8 cellular contexts compared by ENCODE assay signal in genomic region chr17:78839173-78839761, GRCh38. TPM values are rescaled to one million over a fixed set of nuclear protein-coding genes. Genes with fewer than 3 reads are reported as not detected.
DNase-seq lines count a peak whose midpoint lies in the region; ATAC-seq, FAIRE-seq and TF ChIP-seq lines count a peak whose summit lies in the region.

No MANE protein-coding gene starts in this region.

- no peak overlapping the region for H2AFZ ChIP-seq in osteoblast (ENCODE audit: low read length)

- H3K79me2 ChIP-seq in osteoblast (ENCODE audit: insufficient read depth, low read length), result peaks cover 58% of the 10 kb centered on the region

- no peak for ATAC-seq in HG03457 (IDR thresholded peaks at IDR 0.05; ENCODE audit: unreplicated experiment)

- TF ChIP-seq CTCF in GM13977 (IDR thresholded peaks at IDR 0.05; ENCODE audit: extremely low read depth, insufficient read depth, missing control alignments) (no peak), endothelial cell (IDR thresholded peaks at IDR 0.05; ENCODE audit: unreplicated experiment) (no peak), osteoblast (IDR thresholded peaks at IDR 0.05; ENCODE audit: extremely low read depth, low read depth, low read length) (no peak)

- peaks cover 37% of the 10 kb centered on the region for H3K36me3 Mint-ChIP-seq in endothelial cell (ENCODE audit: low read depth, unreplicated experiment)

- peaks cover 24% of the 10 kb centered on the region for H4K20me1 ChIP-seq in osteoblast (ENCODE audit: insufficient read depth, low read length)

- peaks cover 32% of the 10 kb centered on the region for H3K36me3 ChIP-seq in osteoblast (ENCODE audit: insufficient read depth, low read length)

- in situ Hi-C loops in GM13977 (cut with MboI; ENCODE audit: low pct_unique_long_range_greater_than_20kb, low sequenced_read_pairs, unreplicated experiment), result loop anchor here (25.0 kb wide), 1 partner anchor 327 kb away; no protein-coding TSS in a partner anchor

- peaks cover 18% of the 10 kb centered on the region for H3K4me1 Mint-ChIP-seq in endothelial cell (ENCODE audit: unreplicated experiment)

- H3K9me3 Mint-ChIP-seq in endothelial cell (ENCODE audit: unreplicated experiment), result no peaks in the 10 kb centered on the region

- no peaks in the 10 kb centered on the region for H3K9me3 ChIP-seq in osteoblast (ENCODE audit: low read depth, low read length)

- peaks cover 20% of the 10 kb centered on the region for H3K4me1 ChIP-seq in osteoblast (ENCODE audit: insufficient read depth, low read length)

- H3K4me2 ChIP-seq in osteoblast (ENCODE audit: insufficient read depth, low read length), result peak overlapping the region; percentile 93

- peaks cover 11% of the 10 kb centered on the region for H3K27me3 Mint-ChIP-seq in endothelial cell (ENCODE audit: unreplicated experiment)

- DNase-seq in GM13977 (ENCODE audit: low spot score), result peak; percentile 49
- DNase-seq in RCC 7860 (ENCODE audit: low spot score), result peak; percentile 64
- no peak for DNase-seq in endothelial cell (ENCODE audit: low spot score)
- DNase-seq in osteoblast (ENCODE audit: insufficient read length, low spot score, missing footprints), result peak; percentile 90
- DNase-seq in NCI-H446 (lab: John Stamatoyannopoulos, UW), result no peak
- no peak for DNase-seq in NCI-H1694 (lab: John Stamatoyannopoulos, UW)
- DNase-seq in NCI-H2196 (lab: John Stamatoyannopoulos, UW; ENCODE audit: unreplicated experiment), result no peak

- H3K4me3 Mint-ChIP-seq in endothelial cell (ENCODE audit: unreplicated experiment), result peak overlapping the region; percentile 97

- H3K27me3 ChIP-seq in osteoblast (ENCODE audit: insufficient read depth, low read length), result no peaks in the 10 kb centered on the region

- no peak for FAIRE-seq in RCC 7860 (lab: Jason Lieb, UNC)

- H3K27ac Mint-ChIP-seq in endothelial cell (ENCODE audit: unreplicated experiment), result peak overlapping the region; percentile 74

- H3K27ac ChIP-seq in osteoblast (ENCODE audit: low read depth, low read length), result peak overlapping the region; percentile 87

- peak overlapping the region; percentile 93 for H3K4me3 ChIP-seq in osteoblast (ENCODE audit: insufficient read depth, low read length)

RNA-seq across cellular contexts. Expression of gene USP36, which starts 1.3 kb away (rescaled TPM):
- total RNA-seq in endothelial cell (ENCODE audit: unreplicated experiment) (56.7 TPM), osteoblast (30.8 and 34.8 TPM in 2 replicates)

RNA-seq across cellular contexts. Expression of gene CYTH1, which starts 57.2 kb away (rescaled TPM):
- total RNA-seq in endothelial cell (ENCODE audit: unreplicated experiment), result 73.3 TPM
- 20.9 and 21.4 TPM in 2 replicates for total RNA-seq in osteoblast

Comparison
In these comparisons a context has a peak if more than half of its experiments do, and no peak if none do; other contexts are left out.
1. DNase-seq: peak in GM13977 (single experiment), RCC 7860 (single experiment) and osteoblast (single experiment); none in endothelial cell (single experiment), NCI-H446 (0 of 2), NCI-H1694 (single experiment) and NCI-H2196 (single experiment).